Comparison of ENCODE assay signal across 9 cellular contexts in the genomic region with DNA sequence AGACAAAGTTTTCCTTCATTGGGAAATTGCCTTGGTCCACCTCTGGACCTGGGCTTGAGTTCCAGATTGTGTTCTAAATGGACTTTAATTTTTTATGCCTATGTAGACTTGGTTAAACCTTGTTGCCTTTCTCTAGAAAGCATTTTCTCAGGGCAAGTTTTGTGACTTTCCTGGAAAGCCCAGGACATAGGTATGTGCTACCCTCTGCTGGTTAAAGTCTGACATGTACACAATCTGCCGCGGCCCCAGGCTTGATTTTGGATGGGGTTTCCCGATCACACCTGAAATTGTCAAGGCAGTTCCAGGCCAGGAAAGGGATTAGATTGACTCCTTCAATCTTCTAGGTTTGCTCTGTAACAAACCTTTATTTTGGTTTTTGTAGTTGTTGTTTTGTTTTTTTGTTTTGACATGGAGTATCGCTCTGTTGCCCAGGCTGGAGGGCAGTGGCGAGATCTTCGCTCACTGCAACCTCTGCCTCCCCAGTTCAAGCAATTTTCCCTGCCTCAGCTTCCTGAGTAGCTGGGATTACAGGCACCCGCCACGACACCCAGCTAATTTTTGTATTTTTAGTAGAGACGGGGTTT. TPM values are rescaled to one million over a fixed set of nuclear protein-coding genes. Genes with fewer than 3 reads are reported as not detected.
DNase-seq lines count a peak whose midpoint lies in the region; ATAC-seq, FAIRE-seq and TF ChIP-seq lines count a peak whose summit lies in the region.
"Had no signal": no experiment of that assay in that cellular context is flagged by ENCODE, and none has a peak within 500 bp of the region (broad histone marks: within the 10 kb centered on the region; RNA-seq: fewer than 3 reads in every experiment).

No MANE protein-coding gene starts in this region.

- H3K36me3 ChIP-seq in A673 (ENCODE audit: insufficient read depth, low read length, poor library complexity, severe bottlenecking): no peaks in the 10 kb centered on the region
- H3K36me3 ChIP-seq in SU-DHL-6 (ENCODE audit: low read length): no peaks in the 10 kb centered on the region
- no peaks in the 10 kb centered on the region for H3K36me3 ChIP-seq in colonic mucosa
- no peaks in the 10 kb centered on the region for H3K36me3 ChIP-seq in HepG2 (replicated peaks in 1 of 2; ENCODE audit: control insufficient read depth in 1 of 2, insufficient read depth in 2 of 2, low read length in 2 of 2)

- H3K4me1 ChIP-seq in A673 (ENCODE audit: insufficient read depth, low read length, poor library complexity, severe bottlenecking) (no peaks in the 10 kb centered on the region), colonic mucosa (no peaks in the 10 kb centered on the region), HepG2 (ENCODE audit: insufficient read depth, low read length) (no peaks in the 10 kb centered on the region)

- H3K9me3 ChIP-seq in A673 (ENCODE audit: low read depth, low read length, poor library complexity, severe bottlenecking) (no peaks in the 10 kb centered on the region), SU-DHL-6 (ENCODE audit: insufficient read depth, low read length) (no peaks in the 10 kb centered on the region), colonic mucosa (no peaks in the 10 kb centered on the region), HepG2 (ENCODE audit: low read length) (no peaks in the 10 kb centered on the region)

- TF ChIP-seq EP300 in HepG2 (IDR thresholded peaks at IDR 0.05; ENCODE audit: low read depth in 2 of 2, low read length in 2 of 2): no peak
- no peak for TF ChIP-seq EP300 in HepG2 (CRISPR knock-in tag; IDR thresholded peaks at IDR 0.05; ENCODE audit: borderline replicate concordance)

- no peaks in the 10 kb centered on the region for H3K9me2 ChIP-seq in SU-DHL-6 (replicated peaks; ENCODE audit: insufficient read depth, low read length)

- H3K27me3 ChIP-seq in A673 (replicated peaks; ENCODE audit: insufficient read depth, low read depth, low read length, poor library complexity) (no peaks in the 10 kb centered on the region), SU-DHL-6 (ENCODE audit: low read length) (no peaks in the 10 kb centered on the region), colonic mucosa (no peaks in the 10 kb centered on the region), HepG2 (ENCODE audit: control insufficient read depth in 1 of 2, insufficient read depth in 2 of 2, low read length in 2 of 2) (peaks cover 2 to 5% of the 10 kb centered on the region in 2 experiments; a peak in 3 of 5 replicates)

- no peaks in the 10 kb centered on the region for H3K79me2 ChIP-seq in SU-DHL-6 (ENCODE audit: insufficient read depth, low read length)
- H3K79me2 ChIP-seq in HepG2 (ENCODE audit: insufficient read depth, low read length): no peaks in the 10 kb centered on the region

- CTCF ChIA-PET in A673 (lab: Charles Lee) (no interaction called here), GM10248 (lab: Yijun Ruan, JAX) (interaction anchor here (0.7 to 7.0 kb wide), 18 partner anchors 12 to 442 kb away, joined by 3 to 152 read pairs (median 6); a partner anchor contains a TSS), HepG2 (lab: Yijun Ruan, JAX; ENCODE audit: low intra/inter-chr PET ratio, low total read pairs) (interaction anchor here (0.8 to 4.8 kb wide), 6 partner anchors 33 to 93 kb away, joined by 3 to 68 read pairs (median 4); no protein-coding TSS in a partner anchor)

- FAIRE-seq in HepG2 (lab: Jason Lieb, UNC): peak; percentile 68
- FAIRE-seq: endometrium had no signal

- intact Hi-C loops in A673 (cut with micrococcal nuclease; ENCODE audit: unreplicated experiment) (loop anchor here (1.0 kb wide), 1 partner anchor 81 kb away; no protein-coding TSS in a partner anchor), colonic mucosa (cut with DNase I) (loop anchor here (2.0 kb wide), 1 partner anchor 80 kb away; no protein-coding TSS in a partner anchor), HepG2 (cut with micrococcal nuclease; ENCODE audit: unreplicated experiment) (loop anchor here (1.0 kb wide), 1 partner anchor 81 kb away; no protein-coding TSS in a partner anchor)

- in situ Hi-C loops in HepG2 (cut with HindIII; ENCODE audit: extremely low pct_ligation_motif_present, low pct_unique_long_range_greater_than_20kb): loop anchor here (5.0 kb wide), 2 partner anchors 81 to 89 kb away; no protein-coding TSS in a partner anchor

- TF ChIP-seq RAD21 in HepG2 (CRISPR knock-in tag; IDR thresholded peaks at IDR 0.05): peak; percentile 55

- ATAC-seq in HepG2 (peak; percentile 80), GM21526 (IDR thresholded peaks at IDR 0.05; ENCODE audit: low FRiP score, unreplicated experiment) (no peak)

- no peak for TF ChIP-seq POLR2A in HepG2 (IDR thresholded peaks at IDR 0.05; ENCODE audit: insufficient read depth in 1 of 2, low read depth in 2 of 2, low read length in 2 of 2)

- DNase-seq in A673 (ENCODE audit: low spot score) (peak; percentile 58), GM10248 (ENCODE audit: extremely low spot score) (peak; percentile 44), KG1 (lab: John Stamatoyannopoulos, UW) (peak; percentile 0), colonic mucosa (peak; percentile 45), HepG2 (ENCODE audit: low spot score) (peak; percentile 27), stromal cell of bone marrow (ENCODE audit: low read depth) (peak; percentile 44)

- POLR2A ChIA-PET in A673 (lab: Charles Lee; ENCODE audit: low non-redundant PET) (no interaction called here), GM10248 (lab: Yijun Ruan, JAX) (no interaction called here), HepG2 (lab: Yijun Ruan, JAX) (no interaction called here)

- no peak overlapping the region for H3K9ac ChIP-seq in SU-DHL-6 (ENCODE audit: low read length)
- no peak overlapping the region for H3K9ac ChIP-seq in colonic mucosa (ENCODE audit: low read depth in 2 of 2, low read length in 2 of 2)
- H3K9ac ChIP-seq in HepG2 (ENCODE audit: insufficient read depth, low read depth, low read length): no peak overlapping the region

- H4K20me1 ChIP-seq in SU-DHL-6 (ENCODE audit: low read depth, low read length): no peaks in the 10 kb centered on the region
- no peaks in the 10 kb centered on the region for H4K20me1 ChIP-seq in HepG2 (ENCODE audit: insufficient read depth, low read length)

- H3K4me2 ChIP-seq in SU-DHL-6 (ENCODE audit: low read depth, low read length, poor library complexity, severe bottlenecking): no peak overlapping the region
- no peak overlapping the region for H3K4me2 ChIP-seq in HepG2 (ENCODE audit: low read depth, low read length)

- H3K4me3 ChIP-seq in A673 (ENCODE audit: low read depth, low read length, poor library complexity, severe bottlenecking) (no peak overlapping the region), SU-DHL-6 (ENCODE audit: insufficient read depth, low read length, poor library complexity, severe bottlenecking) (no peak overlapping the region), colonic mucosa (no peak overlapping the region), HepG2 (replicated peaks in 1 of 3; ENCODE audit: insufficient read depth in 1 of 3, low read depth in 2 of 3, low read length in 3 of 3) (no peak overlapping the region)

- BruUV-seq in A673 (replicated peaks; lab: Mats Ljungman, UMichigan) (no TSS peak), HepG2 (replicated peaks; lab: Mats Ljungman, UMichigan) (no TSS peak)

- no peak overlapping the region for H2AFZ ChIP-seq in SU-DHL-6 (ENCODE audit: low read depth, low read length, severe bottlenecking)
- H2AFZ ChIP-seq in HepG2 (ENCODE audit: low read length): no peak overlapping the region

- H3K27ac ChIP-seq in A673 (ENCODE audit: low read depth, low read length, poor library complexity, severe bottlenecking) (no peak overlapping the region), SU-DHL-6 (ENCODE audit: low read depth, low read length) (no peak overlapping the region), colonic mucosa (no peak overlapping the region), HepG2 (ENCODE audit: extremely low read length, insufficient read depth, low read length) (no peak overlapping the region)

- TF ChIP-seq CTCF in A673 (conservative IDR thresholded peaks at IDR 0.05; ENCODE audit: low read depth, low read length) (peak; percentile 73), GM10248 (IDR thresholded peaks at IDR 0.05; ENCODE audit: control extremely low read depth, extremely low read depth, low read depth, missing control alignments) (peak; percentile 63), SU-DHL-6 (IDR thresholded peaks at IDR 0.05; ENCODE audit: insufficient read depth, low read length, poor library complexity, severe bottlenecking) (peak; percentile 48), colonic mucosa (IDR thresholded peaks at IDR 0.05) (peak; percentile 61), HepG2 (CRISPR knock-in tag; IDR thresholded peaks at IDR 0.05) (peak; percentile 73)

- no peaks in the 10 kb centered on the region for H3F3A ChIP-seq in SU-DHL-6 (ENCODE audit: insufficient read depth)

- 33% methylated on average over 9 of the region's 9 CpGs for WGBS in HepG2 (ENCODE audit: low lambda C conversion rate)

RNA-seq across cellular contexts. Expression of a gene that starts 14.1 kb away (rescaled TPM):
- total RNA-seq in A673 (2021) (0.52 TPM in 1 of 2 replicates, not detected in the other), colonic mucosa (100 to 1,000 TPM; 161 to 175 TPM), HepG2 (2016; rRNA removed; fragmentation: Illumina TruSeq; extraction: Trizol) (124 and 175 TPM in 2 replicates)
- 27.1 and 31.4 TPM in 2 replicates for total RNA-seq in HepG2 (2016; cell fraction: cytosol; rRNA removed; fragmentation: Illumina TruSeq; extraction: Trizol; ENCODE audit: low read depth)
- 133 and 188 TPM in 2 replicates for total RNA-seq in HepG2 (2016; cell fraction: insoluble cytoplasmic fraction; rRNA removed; fragmentation: Illumina TruSeq; extraction: Trizol)
- total RNA-seq in HepG2 (2016; cell fraction: membrane; rRNA removed; fragmentation: Illumina TruSeq; extraction: Trizol): 39.0 and 40.9 TPM in 2 replicates
- total RNA-seq in HepG2 (2016; cell fraction: nucleus; rRNA removed; fragmentation: Illumina TruSeq; extraction: Trizol): 53.1 and 55.3 TPM in 2 replicates
- polyA plus RNA-seq in HepG2 (2011; rRNA removed): 8.8 and 14.2 TPM in 2 replicates
- polyA plus RNA-seq in HepG2 (2011; cell fraction: cytosol; rRNA removed): 9.4 and 12.0 TPM in 2 replicates
- 4.4 and 5.1 TPM in 2 replicates for polyA plus RNA-seq in HepG2 (2011; cell fraction: nucleus; rRNA removed)
- polyA plus RNA-seq in HepG2 (2012): 18.1 and 45.4 TPM in 2 replicates
- polyA plus RNA-seq in HepG2 (2016; cell fraction: cytosol; fragmentation: Illumina TruSeq; extraction: Trizol; ENCODE audit: low read depth): 20.9 and 22.4 TPM in 2 replicates
- polyA plus RNA-seq in HepG2 (2016; cell fraction: insoluble cytoplasmic fraction; fragmentation: Illumina TruSeq; extraction: Trizol; ENCODE audit: low read depth): 152 and 168 TPM in 2 replicates
- polyA plus RNA-seq in HepG2 (2016; cell fraction: membrane; fragmentation: Illumina TruSeq; extraction: Trizol; ENCODE audit: low read depth): 29.1 and 36.2 TPM in 2 replicates
- polyA plus RNA-seq in HepG2 (2016; cell fraction: nucleus; fragmentation: Illumina TruSeq; extraction: Trizol; ENCODE audit: insufficient read depth, low read depth): 89.8 and 96.1 TPM in 2 replicates
- polyA minus RNA-seq in HepG2 (2011; rRNA and poly(A)+ RNA removed; ENCODE audit: low replicate concordance): 2.2 and 5.8 TPM in 2 replicates
- polyA minus RNA-seq in HepG2 (2011; cell fraction: cytosol; rRNA and poly(A)+ RNA removed): 8.0 TPM in 2 replicates
- 3.2 and 4.4 TPM in 2 replicates for polyA minus RNA-seq in HepG2 (2011; cell fraction: nucleus; rRNA and poly(A)+ RNA removed)

RNA-seq across cellular contexts. Expression of a gene that starts 35.6 kb away (rescaled TPM):
- total RNA-seq in A673 (2021) (not detected in 2 replicates), colonic mucosa (10 to 100 TPM in 1 of 2 donors, 1 to 10 TPM in 1; 6.5 to 10.6 TPM), HepG2 (2016; rRNA removed; fragmentation: Illumina TruSeq; extraction: Trizol) (0.77 and 1.2 TPM in 2 replicates)
- 0.18 TPM in 1 of 2 replicates, not detected in the other for total RNA-seq in HepG2 (2016; cell fraction: cytosol; rRNA removed; fragmentation: Illumina TruSeq; extraction: Trizol; ENCODE audit: low read depth)
- total RNA-seq in HepG2 (2016; cell fraction: insoluble cytoplasmic fraction; rRNA removed; fragmentation: Illumina TruSeq; extraction: Trizol): 1.3 and 1.6 TPM in 2 replicates
- total RNA-seq in HepG2 (2016; cell fraction: membrane; rRNA removed; fragmentation: Illumina TruSeq; extraction: Trizol): 0.17 and 0.40 TPM in 2 replicates
- not detected in 2 replicates for total RNA-seq in HepG2 (2016; cell fraction: nucleus; rRNA removed; fragmentation: Illumina TruSeq; extraction: Trizol)
- polyA plus RNA-seq in HepG2 (2011; rRNA removed): not detected in 2 replicates
- polyA plus RNA-seq in HepG2 (2011; cell fraction: cytosol; rRNA removed): 0.08 and 0.14 TPM in 2 replicates
- polyA plus RNA-seq in HepG2 (2011; cell fraction: nucleus; rRNA removed): not detected in 2 replicates
- polyA plus RNA-seq in HepG2 (2012): not detected in 2 replicates
- 0.20 and 0.22 TPM in 2 replicates for polyA plus RNA-seq in HepG2 (2016; cell fraction: cytosol; fragmentation: Illumina TruSeq; extraction: Trizol; ENCODE audit: low read depth)
- polyA plus RNA-seq in HepG2 (2016; cell fraction: insoluble cytoplasmic fraction; fragmentation: Illumina TruSeq; extraction: Trizol; ENCODE audit: low read depth): 1.4 and 2.1 TPM in 2 replicates
- 0.17 and 0.19 TPM in 2 replicates for polyA plus RNA-seq in HepG2 (2016; cell fraction: membrane; fragmentation: Illumina TruSeq; extraction: Trizol; ENCODE audit: low read depth)
- polyA plus RNA-seq in HepG2 (2016; cell fraction: nucleus; fragmentation: Illumina TruSeq; extraction: Trizol; ENCODE audit: insufficient read depth, low read depth): 0.81 and 1.5 TPM in 2 replicates
- polyA minus RNA-seq in HepG2 (2011; rRNA and poly(A)+ RNA removed; ENCODE audit: low replicate concordance): 0.07 TPM in 1 of 2 replicates, not detected in the other
- polyA minus RNA-seq in HepG2 (2011; cell fraction: cytosol; rRNA and poly(A)+ RNA removed): not detected in 2 replicates
- polyA minus RNA-seq in HepG2 (2011; cell fraction: nucleus; rRNA and poly(A)+ RNA removed): not detected in 2 replicates

RNA-seq across cellular contexts. Expression of a gene that starts 54.4 kb away (rescaled TPM):
- total RNA-seq in A673 (2021) (104 and 111 TPM in 2 replicates), colonic mucosa (10 to 100 TPM; 24.9 to 26.9 TPM), HepG2 (2016; rRNA removed; fragmentation: Illumina TruSeq; extraction: Trizol) (89.9 and 123 TPM in 2 replicates)
- 18.6 and 21.8 TPM in 2 replicates for total RNA-seq in HepG2 (2016; cell fraction: cytosol; rRNA removed; fragmentation: Illumina TruSeq; extraction: Trizol; ENCODE audit: low read depth)
- 90.1 and 128 TPM in 2 replicates for total RNA-seq in HepG2 (2016; cell fraction: insoluble cytoplasmic fraction; rRNA removed; fragmentation: Illumina TruSeq; extraction: Trizol)
- 35.9 and 44.9 TPM in 2 replicates for total RNA-seq in HepG2 (2016; cell fraction: membrane; rRNA removed; fragmentation: Illumina TruSeq; extraction: Trizol)
- 54.7 and 57.3 TPM in 2 replicates for total RNA-seq in HepG2 (2016; cell fraction: nucleus; rRNA removed; fragmentation: Illumina TruSeq; extraction: Trizol)
- polyA plus RNA-seq in HepG2 (2011; rRNA removed): 110 and 133 TPM in 2 replicates
- polyA plus RNA-seq in HepG2 (2011; cell fraction: cytosol; rRNA removed): 110 and 134 TPM in 2 replicates
- polyA plus RNA-seq in HepG2 (2011; cell fraction: nucleus; rRNA removed): 174 and 175 TPM in 2 replicates
- polyA plus RNA-seq in HepG2 (2012): 75.6 and 118 TPM in 2 replicates
- polyA plus RNA-seq in HepG2 (2016; cell fraction: cytosol; fragmentation: Illumina TruSeq; extraction: Trizol; ENCODE audit: low read depth): 34.8 and 35.7 TPM in 2 replicates
- polyA plus RNA-seq in HepG2 (2016; cell fraction: insoluble cytoplasmic fraction; fragmentation: Illumina TruSeq; extraction: Trizol; ENCODE audit: low read depth): 202 TPM in 2 replicates
- polyA plus RNA-seq in HepG2 (2016; cell fraction: membrane; fragmentation: Illumina TruSeq; extraction: Trizol; ENCODE audit: low read depth): 50.2 and 53.2 TPM in 2 replicates
- polyA plus RNA-seq in HepG2 (2016; cell fraction: nucleus; fragmentation: Illumina TruSeq; extraction: Trizol; ENCODE audit: insufficient read depth, low read depth): 130 and 138 TPM in 2 replicates
- polyA minus RNA-seq in HepG2 (2011; rRNA and poly(A)+ RNA removed; ENCODE audit: low replicate concordance): 62.1 and 271 TPM in 2 replicates
- 22.2 and 30.0 TPM in 2 replicates for polyA minus RNA-seq in HepG2 (2011; cell fraction: cytosol; rRNA and poly(A)+ RNA removed)
- 30.1 and 34.6 TPM in 2 replicates for polyA minus RNA-seq in HepG2 (2011; cell fraction: nucleus; rRNA and poly(A)+ RNA removed)

Comparison
In these comparisons a context has a peak if more than half of its experiments do, and no peak if none do; other contexts are left out.
1. DNase-seq: peak in every context shown above with its lines; median percentile 58 in A673; 45 in colonic mucosa; 44 in GM10248; 44 in stromal cell of bone marrow; 27 in HepG2; 0 in KG1.
2. RNA of a gene that starts 14.1 kb away (total RNA-seq): 161 to 175 TPM in colonic mucosa and 27.1 to 188 TPM in HepG2; 0.52 TPM in A673; every median in the first group is over 10 times any median in the second.
3. Peak in every context shown above with its lines, with median percentiles within 50 percentile points of each other: CTCF ChIP-seq.